ENCODE assay signal across 8 cellular contexts in the genomic region with DNA sequence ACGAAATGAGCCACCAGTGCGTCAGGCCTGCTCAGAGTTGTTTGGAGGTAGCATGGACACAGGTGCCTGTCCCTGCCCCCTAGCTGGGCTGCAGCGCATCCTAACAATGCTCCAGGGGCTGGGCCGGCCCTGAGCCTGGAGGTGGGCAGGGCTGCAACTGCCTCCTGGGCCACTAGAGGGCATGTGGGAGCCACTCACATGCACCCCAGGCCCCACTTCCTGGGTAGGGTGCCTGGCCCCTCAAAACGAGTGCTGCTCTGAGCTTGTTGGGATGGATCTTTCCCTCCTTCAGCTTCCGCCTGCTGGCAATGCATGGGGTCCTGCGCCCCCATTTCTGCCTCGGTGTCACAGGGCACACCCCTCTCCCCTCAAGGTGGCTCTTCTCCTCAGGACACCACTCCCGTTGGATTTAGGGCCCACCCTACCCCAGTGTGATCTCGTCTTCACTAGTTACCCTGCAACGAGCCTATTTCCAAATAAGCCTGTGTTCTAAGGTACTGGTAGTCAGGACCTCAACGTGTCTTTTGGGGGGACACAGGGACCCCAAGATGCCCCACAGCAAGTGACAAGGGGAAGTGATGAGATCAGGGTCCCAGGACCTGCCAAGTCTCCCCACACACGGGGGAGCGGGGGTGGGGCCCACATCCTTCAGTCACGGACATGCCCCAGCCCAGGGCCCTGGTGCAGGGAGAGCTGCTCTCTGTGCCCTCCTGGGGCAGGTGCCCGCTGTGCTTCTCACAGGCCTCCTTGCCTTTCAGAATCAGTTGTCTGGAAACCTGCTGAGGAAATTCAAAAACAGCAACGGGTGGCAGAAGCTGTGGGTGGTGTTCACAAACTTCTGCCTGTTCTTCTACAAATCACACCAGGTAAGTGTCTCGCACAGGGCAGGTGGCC.
A peak's percentile ranks its signal among the peaks of the same experiment; 100 is the strongest.
DNase-seq lines count a peak whose midpoint lies in the region; ATAC-seq, FAIRE-seq and TF ChIP-seq lines count a peak whose summit lies in the region.

No MANE protein-coding gene starts in this region.

- no peak overlapping the region for H3K4me3 ChIP-seq in bronchial epithelial cell (ENCODE audit: low read depth, low read length)

- peaks cover 2% of the 10 kb centered on the region for H3K36me3 ChIP-seq in bronchial epithelial cell (ENCODE audit: control insufficient read depth, insufficient read depth, low read length)

- peak; percentile 87 for TF ChIP-seq CTCF in activated B cell treated with CpG ODN at 0.5 μM for 24 hours (IDR thresholded peaks at IDR 0.05)
- TF ChIP-seq CTCF in bronchial epithelial cell (IDR thresholded peaks at IDR 0.05; ENCODE audit: insufficient read depth, low read length, severe bottlenecking), result peak; percentile 99

- FAIRE-seq in bronchial epithelial cell (lab: Jason Lieb, UNC), result no peak

- H3K9me3 Mint-ChIP-seq in activated B cell treated with CpG ODN at 0.5 μM for 24 hours, result no peaks in the 10 kb centered on the region

- peak overlapping the region; percentile 76 for H3K27ac Mint-ChIP-seq in activated B cell treated with CpG ODN at 0.5 μM for 24 hours

- ATAC-seq in HG02571 (IDR thresholded peaks at IDR 0.05; ENCODE audit: unreplicated experiment) (peak; percentile 87), activated B cell treated with CpG ODN at 0.5 μM for 24 hours (ENCODE audit: low read depth) (peak; percentile 98)

- peak; percentile 35 to 46 for DNase-seq in NCI-H187 (lab: John Stamatoyannopoulos, UW)
- no peak for DNase-seq in NCI-H187 treated with DMSO at 0.1 percent for 48 hours (lab: John Stamatoyannopoulos, UW)
- peak; percentile 90 for DNase-seq in NAMALWA (ENCODE audit: low spot score)
- peak; percentile 71 for DNase-seq in activated B cell treated with CpG ODN at 0.5 μM for 24 hours
- peak; percentile 53 for DNase-seq in bronchial epithelial cell (ENCODE audit: low read depth)
- peak; percentile 78 for DNase-seq in left kidney (ENCODE audit: low read depth, low spot score)
- DNase-seq in stimulated activated CD4-positive, alpha-beta T cell treated with anti-CD3 and anti-CD28 coated beads, TNF-alpha, amount 100 ng/mL, for 48 hours (ENCODE audit: low read depth in 3 of 3), result peak; percentile 52 to 75 (median 60)

- peak overlapping the region; percentile 38 for H3K4me3 Mint-ChIP-seq in activated B cell treated with CpG ODN at 0.5 μM for 24 hours

- CTCF ChIA-PET in activated B cell treated with CpG ODN at 0.5 μM for 24 hours (lab: Charles Lee), result interaction anchor here (0.6 to 5.4 kb wide), 25 partner anchors 10 to 590 kb away, joined by 3 to 155 read pairs (median 4); a partner anchor contains a TSS

- POLR2A ChIA-PET in activated B cell treated with CpG ODN at 0.5 μM for 24 hours (lab: Charles Lee), result interaction anchor here (0.6 to 3.0 kb wide), 3 partner anchors 124 to 208 kb away, joined by 4 to 10 read pairs (median 4); a partner anchor contains a TSS

- H3K36me3 Mint-ChIP-seq in activated B cell treated with CpG ODN at 0.5 μM for 24 hours (ENCODE audit: low read depth), result peaks cover 25% of the 10 kb centered on the region

- peaks cover 9% of the 10 kb centered on the region for H3K4me1 Mint-ChIP-seq in activated B cell treated with CpG ODN at 0.5 μM for 24 hours

- H3K27me3 ChIP-seq in bronchial epithelial cell (ENCODE audit: control insufficient read depth, insufficient read depth, low read length), result no peaks in the 10 kb centered on the region

- intact Hi-C loops in activated B cell treated with CpG ODN at 0.5 μM for 24 hours (cut with micrococcal nuclease), result loop anchor here (1.0 to 5.0 kb wide), 6 partner anchors 42 to 590 kb away; a partner anchor contains a TSS

- no peaks in the 10 kb centered on the region for H3K27me3 Mint-ChIP-seq in activated B cell treated with CpG ODN at 0.5 μM for 24 hours
